ENCODE assay signal across 8 cellular contexts in the genomic region with DNA sequence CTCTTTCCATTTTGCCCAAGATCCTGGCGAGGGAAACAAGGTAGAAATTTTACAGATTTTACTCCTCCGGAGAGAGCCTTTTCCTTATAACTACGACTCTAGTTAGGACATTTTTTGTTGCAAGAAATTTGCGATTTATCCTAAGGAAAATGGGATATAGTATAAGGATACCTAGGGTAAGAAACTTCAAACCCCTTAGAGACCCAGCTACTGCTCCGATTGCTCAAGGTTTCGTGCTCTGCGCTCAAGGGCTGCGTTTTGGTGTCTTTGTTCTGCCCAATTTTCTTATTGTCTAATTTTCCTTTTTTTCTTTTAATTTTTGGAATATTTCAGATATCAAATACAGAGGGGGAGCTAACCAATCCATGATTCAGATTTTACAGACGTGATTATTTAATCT. TPM values are rescaled to one million over a fixed set of nuclear protein-coding genes. Genes with fewer than 3 reads are reported as not detected.
DNase-seq lines count a peak whose midpoint lies in the region; ATAC-seq and TF ChIP-seq lines count a peak whose summit lies in the region.

No MANE protein-coding gene starts in this region.

- DNase-seq in T-helper 2 cell treated with Interferon-gamma antibody and Interleukin-4, amounts not matched to agents 5 μg/mL and 100 μg/mL, for 36 hours (ENCODE audit: low spot score), result no peak
- no peak for DNase-seq in T-helper 2 cell
- DNase-seq in activated B cell treated with CpG ODN at 0.5 μM for 24 hours, result no peak
- no peak for DNase-seq in pons (ENCODE audit: low spot score)
- no peak for DNase-seq in RKO (ENCODE audit: low spot score)

- TF ChIP-seq CTCF in activated B cell treated with CpG ODN at 0.5 μM for 24 hours (IDR thresholded peaks at IDR 0.05), result no peak

- CTCF ChIA-PET in activated B cell treated with CpG ODN at 0.5 μM for 24 hours (lab: Charles Lee), result no interaction called here

- POLR2A ChIA-PET in activated B cell treated with CpG ODN at 0.5 μM for 24 hours (lab: Charles Lee), result no interaction called here

- no peak overlapping the region for H3K27ac ChIP-seq in iPS-18a (ENCODE audit: low read length)
- peak overlapping the region; percentile 95 for H3K27ac ChIP-seq in subcutaneous abdominal adipose tissue (ENCODE audit: low read depth, low read length)

- ATAC-seq in activated B cell treated with CpG ODN at 0.5 μM for 24 hours (ENCODE audit: low read depth) (no peak), HG03108 (IDR thresholded peaks at IDR 0.05; ENCODE audit: unreplicated experiment) (no peak)

- intact Hi-C loops in activated B cell treated with CpG ODN at 0.5 μM for 24 hours (cut with micrococcal nuclease), result loop anchor here (5.0 kb wide), 1 partner anchor 62 kb away; no protein-coding TSS in a partner anchor

- peaks cover 37% of the 10 kb centered on the region for H3K4me1 Mint-ChIP-seq in T-helper 2 cell treated with Interferon-gamma antibody and Interleukin-4, amounts not matched to agents 5 μg/mL and 100 μg/mL, for 36 hours (ENCODE audit: low read depth)
- peaks cover 51% of the 10 kb centered on the region for H3K4me1 Mint-ChIP-seq in activated B cell treated with CpG ODN at 0.5 μM for 24 hours

- H3K36me3 ChIP-seq in iPS-18a (ENCODE audit: control insufficient read depth, low read depth, low read length) (peaks cover 5% of the 10 kb centered on the region), subcutaneous abdominal adipose tissue (ENCODE audit: control insufficient read depth in 5 of 5, insufficient read depth in 5 of 5, low read length in 5 of 5) (peaks cover 0 to 5% (median 0%) of the 10 kb centered on the region in 5 donors)

- H3K4me3 Mint-ChIP-seq in T-helper 2 cell treated with Interferon-gamma antibody and Interleukin-4, amounts not matched to agents 5 μg/mL and 100 μg/mL, for 36 hours, result peak overlapping the region; percentile 97
- peak overlapping the region; percentile 87 for H3K4me3 Mint-ChIP-seq in activated B cell treated with CpG ODN at 0.5 μM for 24 hours

- H3K4me3 ChIP-seq in iPS-18a (ENCODE audit: low read length) (peak overlapping the region; percentile 56), subcutaneous abdominal adipose tissue (ENCODE audit: low read depth in 1 of 5, low read length in 5 of 5) (peak overlapping the region; percentile 92 to 96 (median 96))

- no peaks in the 10 kb centered on the region for H3K27me3 Mint-ChIP-seq in T-helper 2 cell treated with Interferon-gamma antibody and Interleukin-4, amounts not matched to agents 5 μg/mL and 100 μg/mL, for 36 hours (ENCODE audit: low read depth)
- no peaks in the 10 kb centered on the region for H3K27me3 Mint-ChIP-seq in activated B cell treated with CpG ODN at 0.5 μM for 24 hours

- H3K36me3 Mint-ChIP-seq in T-helper 2 cell treated with Interferon-gamma antibody and Interleukin-4, amounts not matched to agents 5 μg/mL and 100 μg/mL, for 36 hours (ENCODE audit: low read depth), result peaks cover 12% of the 10 kb centered on the region
- peaks cover 20% of the 10 kb centered on the region for H3K36me3 Mint-ChIP-seq in activated B cell treated with CpG ODN at 0.5 μM for 24 hours (ENCODE audit: low read depth)

- H3K9me3 Mint-ChIP-seq in T-helper 2 cell treated with Interferon-gamma antibody and Interleukin-4, amounts not matched to agents 5 μg/mL and 100 μg/mL, for 36 hours, result no peaks in the 10 kb centered on the region
- peaks cover 4% of the 10 kb centered on the region for H3K9me3 Mint-ChIP-seq in activated B cell treated with CpG ODN at 0.5 μM for 24 hours

- H3K9me3 ChIP-seq in iPS-18a (ENCODE audit: control insufficient read depth, low read depth, low read length) (no peaks in the 10 kb centered on the region), subcutaneous abdominal adipose tissue (ENCODE audit: control insufficient read depth in 5 of 5, low read length in 5 of 5) (no peaks in the 10 kb centered on the region)

- peaks cover 27% of the 10 kb centered on the region for H3K27me3 ChIP-seq in iPS-18a (ENCODE audit: control insufficient read depth, insufficient read depth, low read length)
- no peaks in the 10 kb centered on the region for H3K27me3 ChIP-seq in subcutaneous abdominal adipose tissue (ENCODE audit: control insufficient read depth in 5 of 5, insufficient read depth in 4 of 5, low read length in 5 of 5)

- no peak overlapping the region for H3K9ac ChIP-seq in iPS-18a (ENCODE audit: low read length)
- peak overlapping the region; percentile 44 to 91 (median 82) for H3K9ac ChIP-seq in subcutaneous abdominal adipose tissue (ENCODE audit: low read length in 5 of 5)

- H3K27ac Mint-ChIP-seq in T-helper 2 cell treated with Interferon-gamma antibody and Interleukin-4, amounts not matched to agents 5 μg/mL and 100 μg/mL, for 36 hours, result no peak overlapping the region
- H3K27ac Mint-ChIP-seq in activated B cell treated with CpG ODN at 0.5 μM for 24 hours, result peak overlapping the region; percentile 93

- H3K4me1 ChIP-seq in iPS-18a (ENCODE audit: control insufficient read depth, low read depth, low read length) (peaks cover 11% of the 10 kb centered on the region), subcutaneous abdominal adipose tissue (ENCODE audit: control insufficient read depth in 5 of 5, insufficient read depth in 5 of 5, low read length in 5 of 5) (peaks cover 0 to 33% (median 30%) of the 10 kb centered on the region in 5 donors)

RNA-seq across cellular contexts. Expression of gene TTC3, which starts 1.5 kb away (rescaled TPM):
- 61.1 and 69.8 TPM in 2 replicates for total RNA-seq in activated B cell treated with CpG ODN at 0.5 μM for 24 hours

RNA-seq across cellular contexts. Expression of gene PIGP, which starts 1.7 kb away (rescaled TPM):
- total RNA-seq in activated B cell treated with CpG ODN at 0.5 μM for 24 hours, result 17.3 and 17.7 TPM in 2 replicates
